In the genomic region with DNA sequence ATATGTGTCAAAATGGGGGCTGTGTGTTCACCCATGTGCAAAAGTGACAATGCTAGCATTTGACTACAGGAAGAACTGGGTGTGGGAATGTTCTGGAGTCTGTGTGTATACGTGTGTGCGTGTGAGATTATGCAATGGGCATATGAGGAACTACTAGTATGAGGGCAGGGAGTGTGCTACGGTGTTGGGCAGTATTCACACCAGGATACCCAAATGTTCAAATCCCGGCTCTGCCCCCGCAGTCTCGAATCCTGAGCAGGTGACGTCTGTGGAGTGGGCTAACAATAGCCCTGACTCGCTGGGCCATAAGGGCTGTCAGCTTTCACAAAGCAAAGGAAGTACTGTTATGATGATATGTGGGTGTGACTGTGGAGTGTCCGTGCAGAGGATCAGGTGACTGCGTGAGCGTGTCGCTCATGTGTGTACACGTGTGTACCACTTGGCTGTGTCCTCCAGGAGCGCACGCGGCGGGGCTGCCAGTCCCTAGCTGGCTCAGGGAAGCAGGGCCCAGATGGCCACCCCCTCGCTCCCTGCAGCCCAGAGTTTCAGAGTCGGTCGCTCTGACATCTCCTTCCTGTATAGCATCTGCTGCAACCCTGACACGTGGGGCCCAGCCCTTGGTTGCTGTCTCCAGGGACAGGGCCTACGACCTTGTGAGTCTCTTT, we compare ENCODE assay signal across 8 cellular contexts. TPM values are rescaled to one million over a fixed set of nuclear protein-coding genes. Genes with fewer than 3 reads are reported as not detected.
DNase-seq lines count a peak whose midpoint lies in the region; ATAC-seq and TF ChIP-seq lines count a peak whose summit lies in the region.

No MANE protein-coding gene starts in this region.

- H3K27me3 ChIP-seq in heart left ventricle (no peaks in the 10 kb centered on the region), left ventricle myocardium inferior (ENCODE audit: low read depth) (no peaks in the 10 kb centered on the region)

- H3K4me1 ChIP-seq in heart left ventricle (peaks cover 0 to 20% (median under 1%) of the 10 kb centered on the region in 12 donors), left ventricle myocardium inferior (peaks cover 20% of the 10 kb centered on the region)

- no peaks in the 10 kb centered on the region for H3K36me3 ChIP-seq in heart left ventricle
- no peaks in the 10 kb centered on the region for H3K36me3 ChIP-seq in left ventricle myocardium inferior

- no peak for TF ChIP-seq POLR2A in heart left ventricle (IDR thresholded peaks at IDR 0.05)

- DNase-seq in heart left ventricle (peak in 1 of 5 donors; percentile 42), left ventricle myocardium inferior (no peak), NCI-H524 (lab: John Stamatoyannopoulos, UW) (peak; percentile 81 to 87), left colon (peak; percentile 35 to 40), posterior vena cava (ENCODE audit: low spot score) (no peak)
- DNase-seq in effector CD4-positive, alpha-beta T cell = no peak
- DNase-seq in stimulated activated CD4-positive, alpha-beta T cell treated with anti-CD3 and anti-CD28 coated beads, Interleukin-1b, Interleukin-23, amount 100 ng/mL, for 48 hours = no peak

- 60 to 70% (median 64%) methylated on average over 21 to 22 of the region's 22 CpGs for WGBS in heart left ventricle, 4 donors

- no peak overlapping the region for H3K4me3 ChIP-seq in heart left ventricle
- no peak overlapping the region for H3K4me3 ChIP-seq in left ventricle myocardium inferior

- TF ChIP-seq CTCF in heart left ventricle (IDR thresholded peaks at IDR 0.05) = no peak
- no peak for TF ChIP-seq CTCF in left ventricle myocardium inferior (IDR thresholded peaks at IDR 0.05; ENCODE audit: borderline replicate concordance)

- H3K27ac ChIP-seq in heart left ventricle (no peak overlapping the region), left ventricle myocardium inferior (replicated peaks) (no peak overlapping the region)

- H3K9me3 ChIP-seq in heart left ventricle (no peaks in the 10 kb centered on the region), left ventricle myocardium inferior (replicated peaks) (no peaks in the 10 kb centered on the region)

- peak; percentile 38 to 75 (median 56) for ATAC-seq in heart left ventricle
- peak; percentile 74 for ATAC-seq in HG02763 (IDR thresholded peaks at IDR 0.05; ENCODE audit: unreplicated experiment)
- peak; percentile 23 for ATAC-seq in left colon

- intact Hi-C loops in heart left ventricle (cut with DNase I) = no loop called here
- intact Hi-C loops in left ventricle myocardium inferior (cut with micrococcal nuclease) = no loop called here
- intact Hi-C loops in left colon (cut with DNase I, micrococcal nuclease) = no loop called here
- intact Hi-C loops in posterior vena cava (cut with DNase I) = no loop called here

RNA-seq across cellular contexts. Expression of gene IQSEC1, which starts 27.2 kb away (rescaled TPM):
- total RNA-seq in heart left ventricle (10 to 100 TPM; 44.2 to 79.1 (median 64.5) TPM), left ventricle myocardium inferior (78.6 TPM), left colon (10 to 100 TPM; 17.2 to 23.6 TPM), posterior vena cava (10 to 100 TPM; 53.5 to 60.7 TPM)
- polyA plus RNA-seq in heart left ventricle = 10 to 100 TPM; 28.8 to 31.7 TPM

Comparison
In these comparisons a context has a peak if more than half of its experiments do, and no peak if none do; other contexts are left out.
1. ATAC-seq: peak in every context shown above with its lines; median percentile 74 in HG02763; 56 in heart left ventricle; 23 in left colon.
2. DNase-seq: peak in NCI-H524 (2 of 2) and left colon (2 of 2); none in left ventricle myocardium inferior (single experiment), effector CD4-positive, alpha-beta T cell (single experiment), posterior vena cava (single experiment) and stimulated activated CD4-positive, alpha-beta T cell treated with anti-CD3 and anti-CD28 coated beads, Interleukin-1b, Interleukin-23, amount 100 ng/mL, for 48 hours (single experiment).